ENCODE assay signal across 15 cellular contexts in the genomic region with DNA sequence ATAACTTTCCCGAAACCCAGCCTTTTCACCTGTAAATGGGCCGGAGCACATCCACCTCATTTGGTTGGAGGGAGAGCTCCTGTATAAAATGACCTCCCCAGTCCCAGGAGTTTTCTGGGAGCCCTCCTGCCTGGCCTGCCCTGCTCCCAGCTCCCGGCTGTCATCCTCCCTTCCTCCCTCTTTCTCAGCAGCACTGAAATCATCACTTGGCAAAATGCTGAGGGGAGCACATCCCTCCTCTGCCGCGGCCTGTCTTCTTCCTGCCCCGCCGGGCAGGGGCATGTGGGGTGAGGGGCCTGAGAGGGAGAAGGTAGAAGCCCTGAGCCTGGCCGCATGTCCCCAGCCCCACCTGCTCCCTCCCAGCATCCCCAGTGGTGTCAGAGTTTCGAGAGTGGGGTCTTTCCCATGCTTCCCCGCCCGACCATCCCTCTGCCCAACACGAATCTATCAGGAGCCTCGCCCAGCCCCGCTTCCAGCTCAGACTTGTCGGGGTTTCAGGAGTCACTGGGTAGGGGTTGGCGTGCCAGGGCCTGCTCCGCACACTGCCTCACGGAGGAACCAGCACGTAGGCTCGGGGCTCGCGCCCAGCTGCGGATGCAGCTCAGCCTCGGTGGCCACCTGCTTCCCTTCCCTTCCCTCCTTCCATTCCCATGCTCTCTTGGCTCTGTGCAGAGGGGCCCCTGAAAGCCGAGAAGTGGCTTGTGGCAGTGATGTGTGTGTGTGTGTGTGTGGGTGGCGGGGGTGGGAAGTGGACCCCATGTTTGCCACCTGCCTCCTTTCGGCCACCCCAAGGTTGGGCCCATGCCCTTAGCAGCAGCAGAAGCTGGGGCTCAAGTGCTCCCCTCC. TPM values are rescaled to one million over a fixed set of nuclear protein-coding genes. Genes with fewer than 3 reads are reported as not detected.
DNase-seq lines count a peak whose midpoint lies in the region; ATAC-seq and TF ChIP-seq lines count a peak whose summit lies in the region.
"Had no signal": no experiment of that assay in that cellular context is flagged by ENCODE, and none has a peak within 500 bp of the region (broad histone marks: within the 10 kb centered on the region; RNA-seq: fewer than 3 reads in every experiment).

No MANE protein-coding gene starts in this region.

- no peaks in the 10 kb centered on the region for H3K36me3 Mint-ChIP-seq in type B pancreatic cell

- H3K27me3 Mint-ChIP-seq in type B pancreatic cell = no peaks in the 10 kb centered on the region
- H3K27me3 Mint-ChIP-seq: activated naive CD8-positive, alpha-beta T cell treated with anti-CD3 and anti-CD28 coated beads, Interleukin-2, amount 50 U/mL, for 24 hours had no signal

- no peaks in the 10 kb centered on the region for H3K9me3 Mint-ChIP-seq in type B pancreatic cell
- H3K9me3 Mint-ChIP-seq: activated naive CD8-positive, alpha-beta T cell treated with anti-CD3 and anti-CD28 coated beads, Interleukin-2, amount 50 U/mL, for 24 hours; CD14-positive monocyte had no signal

- peak overlapping the region; percentile 99 for H3K27ac Mint-ChIP-seq in type B pancreatic cell

- peaks cover 67% of the 10 kb centered on the region for H3K4me1 Mint-ChIP-seq in type B pancreatic cell (ENCODE audit: unreplicated experiment)

- POLR2A ChIA-PET in RWPE1 (lab: Yijun Ruan, JAX; ENCODE audit: low non-redundant PET) = interaction anchor here (1.0 to 1.2 kb wide), 2 partner anchors 17 to 35 kb away, joined by 3 to 6 read pairs; no protein-coding TSS in a partner anchor

- ATAC-seq in esophagus mucosa (peak; percentile 63), GM21825 (IDR thresholded peaks at IDR 0.05; ENCODE audit: unreplicated experiment) (no peak)

- H3K4me3 Mint-ChIP-seq in type B pancreatic cell = peak overlapping the region; percentile 41
- H3K4me3 Mint-ChIP-seq: CD14-positive monocyte had no signal

- peak; percentile 18 for DNase-seq in NCI-H2107 treated with DMSO at 0.1 percent for 48 hours (lab: John Stamatoyannopoulos, UW; ENCODE audit: unreplicated experiment)
- DNase-seq in NCI-H2107 (lab: John Stamatoyannopoulos, UW) = no peak
- peak; percentile 93 for DNase-seq in RWPE1 (ENCODE audit: low spot score)
- no peak for DNase-seq in type B pancreatic cell (ENCODE audit: extremely low spot score, unreplicated experiment)
- DNase-seq in activated CD4-positive, alpha-beta T cell treated with anti-CD3 and anti-CD28 coated beads, Interleukin-2, amount 50 U/mL, for 4 hours = no peak
- no peak for DNase-seq in germinal center (ENCODE audit: low spot score)
- DNase-seq: 8988T, MG63, testis had no signal

- H3K27ac ChIP-seq in RWPE1 = peak overlapping the region; percentile 100
- H3K27ac ChIP-seq: right atrium auricular region, SJSA1, testis had no signal

- TF ChIP-seq CTCF in RWPE1 (conservative IDR thresholded peaks at IDR 0.05; ENCODE audit: low read depth) = no peak
- no peak for TF ChIP-seq CTCF in type B pancreatic cell (conservative IDR thresholded peaks at IDR 0.05)

- CTCF ChIA-PET in RWPE1 (lab: Yijun Ruan, JAX) = interaction anchor here (0.9 to 1.9 kb wide), 4 partner anchors 18 to 38 kb away, joined by 3 to 13 read pairs (median 4); a partner anchor contains a TSS

RNA-seq across cellular contexts. Expression of a gene that starts 37.1 kb away (rescaled TPM):
- total RNA-seq in esophagus mucosa (299 TPM), type B pancreatic cell (ENCODE audit: low replicate concordance) (62.9 and 128 TPM in 2 replicates)

Comparison
In these comparisons a context has a peak if more than half of its experiments do, and no peak if none do; other contexts are left out.
1. DNase-seq: peak in NCI-H2107 treated with DMSO at 0.1 percent for 48 hours (single experiment) and RWPE1 (single experiment); none in NCI-H2107 (single experiment), type B pancreatic cell (single experiment), activated CD4-positive, alpha-beta T cell treated with anti-CD3 and anti-CD28 coated beads, Interleukin-2, amount 50 U/mL, for 4 hours (0 of 2) and germinal center (single experiment).